Comparison of ENCODE assay signal across 1 cellular context in the genomic region with DNA sequence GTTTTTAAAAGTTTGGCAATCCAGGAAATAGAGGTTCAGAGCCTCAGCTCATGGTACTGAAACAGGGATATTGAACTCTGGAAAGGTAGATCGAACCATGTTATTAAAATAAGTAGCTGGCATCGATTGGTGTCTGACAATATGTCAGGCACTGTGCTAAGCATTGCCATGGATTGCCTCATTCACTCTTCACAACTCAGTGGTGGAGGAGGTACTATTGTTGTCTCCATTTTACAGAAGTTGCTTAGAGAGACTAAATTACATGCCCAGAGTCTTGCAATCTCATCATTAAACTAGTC.
TF ChIP-seq lines count a peak whose summit lies in the region.

No MANE protein-coding gene starts in this region.

TF ChIP-seq in K562, 482 proteins besides CTCF, POLR2A, EP300 and RAD21 (continued from another document and continues in another):
- TF ChIP-seq ZNF232 (CRISPR knock-in tag; IDR thresholded peaks at IDR 0.05) (no peak), CTCFL (IDR thresholded peaks at IDR 0.05; ENCODE audit: borderline replicate concordance, insufficient read depth, low read depth, low read length, poor library complexity, severe bottlenecking) (no peak), ARID3A (IDR thresholded peaks at IDR 0.05; ENCODE audit: borderline replicate concordance, low read depth, low read length) (no peak), ZNF436 (CRISPR knock-in tag; IDR thresholded peaks at IDR 0.05) (no peak), ZNF3 (CRISPR knock-in tag; IDR thresholded peaks at IDR 0.05) (no peak), ATF1 (CRISPR knock-in tag; IDR thresholded peaks at IDR 0.05) (no peak), ATF1 (tag; IDR thresholded peaks at IDR 0.05) (no peak), IRF2 (CRISPR knock-in tag; IDR thresholded peaks at IDR 0.05) (no peak), SIN3A (IDR thresholded peaks at IDR 0.05; ENCODE audit: borderline replicate concordance in 2 of 2, control insufficient read depth in 1 of 2, low read depth in 2 of 2, low read length in 2 of 2) (no peak), NFE2L1 (tag; IDR thresholded peaks at IDR 0.05; ENCODE audit: borderline replicate concordance, low read depth) (no peak), KHSRP (IDR thresholded peaks at IDR 0.05) (no peak), CBX5 (IDR thresholded peaks at IDR 0.05; ENCODE audit: borderline replicate concordance, low read depth) (no peak), CBX8 (IDR thresholded peaks at IDR 0.05; ENCODE audit: borderline replicate concordance, extremely low read depth, low read depth, low read length, poor library complexity, severe bottlenecking) (no peak), ZNF518B (CRISPR knock-in tag; IDR thresholded peaks at IDR 0.05) (no peak), DDX20 (tag; IDR thresholded peaks at IDR 0.05; ENCODE audit: low read depth) (0 out of 2 replicates have a peak, but pooled peaks have one; percentile 55), ATF7 (IDR thresholded peaks at IDR 0.05) (peak; percentile 39), ATF6 (CRISPR knock-in tag; IDR thresholded peaks at IDR 0.05) (no peak), NONO (IDR thresholded peaks at IDR 0.05; ENCODE audit: low read depth in 2 of 2, low read length in 1 of 2) (no peak), U2AF2 (optimal IDR thresholded peaks at IDR 0.05; ENCODE audit: low read depth, low read length) (no peak), MTA1 (IDR thresholded peaks at IDR 0.05; ENCODE audit: borderline replicate concordance) (no peak), CHD4 (IDR thresholded peaks at IDR 0.05; ENCODE audit: insufficient read depth, insufficient replicate concordance, low read depth, low read length, poor library complexity, severe bottlenecking) (no peak), SIN3B (IDR thresholded peaks at IDR 0.05; ENCODE audit: low read depth) (no peak), RBM34 (IDR thresholded peaks at IDR 0.05; ENCODE audit: borderline replicate concordance, insufficient read depth, low read length) (no peak), RBM22 (IDR thresholded peaks at IDR 0.05; ENCODE audit: low read depth, low read length, poor library complexity, severe bottlenecking) (no peak), MECOM (CRISPR knock-in tag; IDR thresholded peaks at IDR 0.05) (peak; percentile 32; the same call in 1 of the 2 replicates), ZBTB2 (IDR thresholded peaks at IDR 0.05) (no peak), JUNB (CRISPR knock-in tag; conservative IDR thresholded peaks at IDR 0.05) (no peak), KAT2B (IDR thresholded peaks at IDR 0.05; ENCODE audit: low read depth, low read length) (no peak), PCBP2 (IDR thresholded peaks at IDR 0.05; ENCODE audit: low read depth, low read length, poor library complexity, severe bottlenecking) (no peak), ZNF717 (CRISPR knock-in tag; IDR thresholded peaks at IDR 0.05) (no peak), ZNF79 (CRISPR knock-in tag; IDR thresholded peaks at IDR 0.05; ENCODE audit: low read depth) (0 out of 2 replicates have a peak, but pooled peaks have one; percentile 65), NFXL1 (CRISPR knock-in tag; IDR thresholded peaks at IDR 0.05) (no peak; the same call in 1 of the 2 replicates), ZNF589 (CRISPR knock-in tag; IDR thresholded peaks at IDR 0.05; ENCODE audit: low read depth) (peak; percentile 85; the same call in 1 of the 2 replicates), ZNF324 (CRISPR knock-in tag; IDR thresholded peaks at IDR 0.05) (no peak), ZNF583 (CRISPR knock-in tag; IDR thresholded peaks at IDR 0.05) (peak; percentile 79; the same call in 1 of the 2 replicates), ZNF12 (CRISPR knock-in tag; IDR thresholded peaks at IDR 0.05) (no peak), ZNF551 (CRISPR knock-in tag; IDR thresholded peaks at IDR 0.05) (no peak), SAFB2 (IDR thresholded peaks at IDR 0.05; ENCODE audit: borderline replicate concordance, low read depth, low read length, severe bottlenecking) (no peak), ZBED1 (IDR thresholded peaks at IDR 0.05) (no peak), MEF2A (IDR thresholded peaks at IDR 0.05; ENCODE audit: control insufficient read depth, low read depth, low read length) (no peak), TAF15 (IDR thresholded peaks at IDR 0.05; ENCODE audit: low read depth, low read length) (no peak), HNRNPK (IDR thresholded peaks at IDR 0.05; ENCODE audit: low read depth, low read length, poor library complexity, severe bottlenecking) (no peak), SRSF1 (IDR thresholded peaks at IDR 0.05; ENCODE audit: low read depth, low read length) (no peak), CBFA2T3 (IDR thresholded peaks at IDR 0.05) (no peak), RBM15 (IDR thresholded peaks at IDR 0.05; ENCODE audit: insufficient read depth, low read length) (no peak), TEAD1 (CRISPR knock-in tag; IDR thresholded peaks at IDR 0.05) (0 out of 4 replicates have a peak, but pooled peaks of 1 of the 2 experiments have one; percentile 42), PML (IDR thresholded peaks at IDR 0.05; ENCODE audit: low read length) (no peak), PTRF (tag; IDR thresholded peaks at IDR 0.05) (peak; percentile 75; the same call in 1 of the 2 replicates), MTA3 (IDR thresholded peaks at IDR 0.05; ENCODE audit: borderline replicate concordance) (no peak), DMBX1 (CRISPR knock-in tag; IDR thresholded peaks at IDR 0.05; ENCODE audit: borderline replicate concordance) (peak; percentile 95), SREBF2 (CRISPR knock-in tag; IDR thresholded peaks at IDR 0.05) (no peak), SP1 (CRISPR knock-in tag; IDR thresholded peaks at IDR 0.05) (no peak), ZNF347 (CRISPR knock-in tag; IDR thresholded peaks at IDR 0.05; ENCODE audit: low read depth) (no peak), PHB (CRISPR knock-in tag; IDR thresholded peaks at IDR 0.05) (no peak), ZNF134 (CRISPR knock-in tag; conservative IDR thresholded peaks at IDR 0.05) (no peak), IRF9 (tag; IDR thresholded peaks at IDR 0.05) (no peak), C11orf30 (IDR thresholded peaks at IDR 0.05; ENCODE audit: low read depth) (no peak), RCOR1 (IDR thresholded peaks at IDR 0.05; ENCODE audit: borderline replicate concordance in 1 of 2, low read depth in 2 of 2, low read length in 2 of 2) (no peak), ZFP1 (CRISPR knock-in tag; IDR thresholded peaks at IDR 0.05) (no peak)
- TF ChIP-seq, protein P1, sequence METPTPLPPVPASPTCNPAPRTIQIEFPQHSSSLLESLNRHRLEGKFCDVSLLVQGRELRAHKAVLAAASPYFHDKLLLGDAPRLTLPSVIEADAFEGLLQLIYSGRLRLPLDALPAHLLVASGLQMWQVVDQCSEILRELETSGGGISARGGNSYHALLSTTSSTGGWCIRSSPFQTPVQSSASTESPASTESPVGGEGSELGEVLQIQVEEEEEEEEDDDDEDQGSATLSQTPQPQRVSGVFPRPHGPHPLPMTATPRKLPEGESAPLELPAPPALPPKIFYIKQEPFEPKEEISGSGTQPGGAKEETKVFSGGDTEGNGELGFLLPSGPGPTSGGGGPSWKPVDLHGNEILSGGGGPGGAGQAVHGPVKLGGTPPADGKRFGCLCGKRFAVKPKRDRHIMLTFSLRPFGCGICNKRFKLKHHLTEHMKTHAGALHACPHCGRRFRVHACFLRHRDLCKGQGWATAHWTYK (CRISPR knock-in tag; IDR thresholded peaks at IDR 0.05) = 0 out of 2 replicates have a peak, but pooled peaks have one; percentile 20
- TF ChIP-seq, protein P2, sequence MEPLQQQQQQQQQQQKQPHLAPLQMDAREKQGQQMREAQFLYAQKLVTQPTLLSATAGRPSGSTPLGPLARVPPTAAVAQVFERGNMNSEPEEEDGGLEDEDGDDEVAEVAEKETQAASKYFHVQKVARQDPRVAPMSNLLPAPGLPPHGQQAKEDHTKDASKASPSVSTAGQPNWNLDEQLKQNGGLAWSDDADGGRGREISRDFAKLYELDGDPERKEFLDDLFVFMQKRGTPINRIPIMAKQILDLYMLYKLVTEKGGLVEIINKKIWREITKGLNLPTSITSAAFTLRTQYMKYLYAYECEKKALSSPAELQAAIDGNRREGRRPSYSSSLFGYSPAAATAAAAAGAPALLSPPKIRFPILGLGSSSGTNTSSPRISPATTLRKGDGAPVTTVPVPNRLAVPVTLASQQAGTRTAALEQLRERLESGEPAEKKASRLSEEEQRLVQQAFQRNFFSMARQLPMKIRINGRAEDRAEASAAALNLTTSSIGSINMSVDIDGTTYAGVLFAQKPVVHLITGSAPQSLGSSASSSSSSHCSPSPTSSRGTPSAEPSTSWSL (CRISPR knock-in tag; IDR thresholded peaks at IDR 0.05; ENCODE audit: borderline replicate concordance) = no peak
